8 cellular contexts compared by ENCODE assay signal in the genomic region with DNA sequence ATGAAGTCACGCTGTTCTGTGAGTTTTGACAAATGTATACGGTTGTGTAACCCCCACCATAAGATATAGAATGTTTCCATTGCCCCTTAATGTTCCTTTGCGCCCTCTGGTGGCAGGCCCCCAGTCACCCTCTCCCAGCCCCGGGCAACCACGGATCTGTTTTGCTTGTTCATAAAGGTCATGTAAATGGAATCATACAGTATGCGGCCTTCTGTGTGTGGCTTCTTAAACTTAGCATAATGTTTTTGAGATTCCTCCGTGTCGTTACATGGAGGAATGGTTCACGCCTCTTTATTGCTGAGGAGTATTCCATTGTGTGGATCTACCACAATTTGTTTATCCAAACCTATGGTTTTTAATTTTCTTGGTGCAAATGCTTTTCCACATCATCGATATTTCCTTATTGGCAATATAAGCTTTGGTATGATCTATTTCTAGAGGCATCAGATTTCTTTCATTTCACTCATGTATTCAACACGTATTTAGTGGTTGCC. TPM values are rescaled to one million over a fixed set of nuclear protein-coding genes. Genes with fewer than 3 reads are reported as not detected.
A peak's percentile ranks its signal among the peaks of the same experiment; 100 is the strongest.
DNase-seq lines count a peak whose midpoint lies in the region; TF ChIP-seq lines count a peak whose summit lies in the region.

No MANE protein-coding gene starts in this region.

- H3K4me3 ChIP-seq in HEK293 (ENCODE audit: low read depth, low read length) = no peak overlapping the region

- POLR2A ChIA-PET in HEK293 (lab: Yijun Ruan, JAX) = interaction anchor here (0.5 kb wide), 1 partner anchor 21 kb away, joined by 6 read pairs; no protein-coding TSS in a partner anchor

- no peaks in the 10 kb centered on the region for H3K4me1 ChIP-seq in HEK293 (ENCODE audit: control insufficient read depth, insufficient read depth, low read length)

- DNase-seq in ELF-1 (ENCODE audit: low read depth, low spot score) (peak; percentile 75), NCI-H460 (ENCODE audit: extremely low read depth, low read depth) (peak; percentile 46), dedifferentiated amniotic fluid mesenchymal stem cell (ENCODE audit: extremely low spot score) (peak; percentile 53), medulla oblongata (ENCODE audit: extremely low spot score) (peak; percentile 58), NCI-H446 treated with DMSO at 0.1 percent for 48 hours (lab: John Stamatoyannopoulos, UW) (no peak)
- DNase-seq in activated CD4-positive, alpha-beta T cell treated with anti-CD3 and anti-CD28 coated beads, Interleukin-2, amount 50 U/mL, for 1 hour = peak; percentile 82
- DNase-seq in stimulated activated CD8-positive, alpha-beta memory T cell treated with anti-CD3 and anti-CD28 coated beads, Interleukin-2, amount 100 ng/mL, for 48 hours (ENCODE audit: low read depth in 2 of 2) = peak; percentile 72 to 76

- no peak overlapping the region for H3K27ac ChIP-seq in HEK293 (ENCODE audit: extremely low read depth, low read depth, low read length)

- H3K9me3 ChIP-seq in HEK293 (ENCODE audit: control insufficient read depth, insufficient read depth, low read depth, low read length) = no peaks in the 10 kb centered on the region

- peaks cover 0 to 22% of the 10 kb centered on the region in 2 experiments; a peak in 2 of 3 replicates for H3K36me3 ChIP-seq in HEK293 (ENCODE audit: control insufficient read depth in 2 of 2, insufficient read depth in 1 of 2, low read length in 2 of 2)

- peak; percentile 47 for TF ChIP-seq CTCF in HEK293 (tag by site-specific recombination; IDR thresholded peaks at IDR 0.05)

- CTCF ChIA-PET in HEK293 (lab: Yijun Ruan, JAX) = interaction anchor here (0.6 to 4.6 kb wide), 44 partner anchors 8 to 1146 kb away, joined by 3 to 47 read pairs (median 4); partner anchors contain the start of gene ANKRD6

TF ChIP-seq in HEK293, 187 proteins besides CTCF, POLR2A, EP300 and RAD21:
- TF ChIP-seq ZBTB44 (tag by site-specific recombination; IDR thresholded peaks at IDR 0.05) (0 out of 2 replicates have a peak, but pooled peaks have one; percentile 12), ZFP3 (tag by site-specific recombination; IDR thresholded peaks at IDR 0.05; ENCODE audit: low read depth) (no peak), ZNF660 (tag by site-specific recombination; IDR thresholded peaks at IDR 0.05) (peak; percentile 44; the same call in 1 of the 2 replicates), ZNF654 (tag by site-specific recombination; IDR thresholded peaks at IDR 0.05; ENCODE audit: low read depth) (peak; percentile 51), ZNF629 (tag by site-specific recombination; IDR thresholded peaks at IDR 0.05) (0 out of 2 replicates have a peak, but pooled peaks have one; percentile 27), ZNF792 (tag by site-specific recombination; IDR thresholded peaks at IDR 0.05) (0 out of 2 replicates have a peak, but pooled peaks have one; percentile 52), PRDM4 (tag by site-specific recombination; IDR thresholded peaks at IDR 0.05) (peak; percentile 68), ZNF37A (tag by site-specific recombination; IDR thresholded peaks at IDR 0.05) (no peak), PATZ1 (tag by site-specific recombination; IDR thresholded peaks at IDR 0.05) (peak; percentile 48; the same call in 1 of the 2 replicates), KLF9 (tag by site-specific recombination; IDR thresholded peaks at IDR 0.05; ENCODE audit: low read depth) (no peak), ZNF2 (tag by site-specific recombination; IDR thresholded peaks at IDR 0.05) (peak; percentile 65; the same call in 1 of the 2 replicates), AEBP2 (tag by site-specific recombination; IDR thresholded peaks at IDR 0.05; ENCODE audit: borderline replicate concordance) (no peak)

RNA-seq across cellular contexts. Expression of gene LYRM2, which starts 28.4 kb away (rescaled TPM):
- total RNA-seq in NCI-H460 (2014; rRNA removed; shearing (Covaris generic)) = 20.1 and 21.0 TPM in 2 replicates
- polyA plus RNA-seq in NCI-H460 (2014; cell fraction: nucleus; rRNA removed) = 7.1 and 19.4 TPM in 2 replicates
